3 cellular contexts compared by ENCODE assay signal in genomic region chr16:20976568-20976967, GRCh38.
TF ChIP-seq lines count a peak whose summit lies in the region.

No MANE protein-coding gene starts in this region.

TF ChIP-seq in HepG2, 621 proteins besides CTCF, POLR2A, EP300 and RAD21 (continued from another document):
- TF ChIP-seq, protein P1, sequence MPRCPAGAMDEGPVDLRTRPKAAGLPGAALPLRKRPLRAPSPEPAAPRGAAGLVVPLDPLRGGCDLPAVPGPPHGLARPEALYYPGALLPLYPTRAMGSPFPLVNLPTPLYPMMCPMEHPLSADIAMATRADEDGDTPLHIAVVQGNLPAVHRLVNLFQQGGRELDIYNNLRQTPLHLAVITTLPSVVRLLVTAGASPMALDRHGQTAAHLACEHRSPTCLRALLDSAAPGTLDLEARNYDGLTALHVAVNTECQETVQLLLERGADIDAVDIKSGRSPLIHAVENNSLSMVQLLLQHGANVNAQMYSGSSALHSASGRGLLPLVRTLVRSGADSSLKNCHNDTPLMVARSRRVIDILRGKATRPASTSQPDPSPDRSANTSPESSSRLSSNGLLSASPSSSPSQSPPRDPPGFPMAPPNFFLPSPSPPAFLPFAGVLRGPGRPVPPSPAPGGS (CRISPR knock-in tag; IDR thresholded peaks at IDR 0.05) = no peak

TF ChIP-seq in K562, 482 proteins besides CTCF, POLR2A, EP300 and RAD21 (continued from another document):
- no peak for TF ChIP-seq THRB (CRISPR knock-in tag; conservative IDR thresholded peaks at IDR 0.05)
- no peak for TF ChIP-seq EGR1 (conservative IDR thresholded peaks at IDR 0.05)
TF ChIP-seq in K562: peak in this region for 1.

TF ChIP-seq in SK-N-SH treated with all-trans-retinoic acid at 6 μM for 48 hours, 23 proteins besides CTCF, POLR2A, EP300 and RAD21 (continued from another document):
- no peak for TF ChIP-seq TSHZ2 (CRISPR knock-in tag; IDR thresholded peaks at IDR 0.05)
- no peak for TF ChIP-seq POU6F1 (CRISPR knock-in tag; IDR thresholded peaks at IDR 0.05; ENCODE audit: borderline replicate concordance, low read depth)
